8 cellular contexts compared by ENCODE assay signal in genomic region chr2:120343433-120344105, GRCh38. TPM values are rescaled to one million over a fixed set of nuclear protein-coding genes. Genes with fewer than 3 reads are reported as not detected.
DNase-seq lines count a peak whose midpoint lies in the region; ATAC-seq, FAIRE-seq and TF ChIP-seq lines count a peak whose summit lies in the region.

No MANE protein-coding gene starts in this region.

- peaks cover 82% of the 10 kb centered on the region for H3K27me3 Mint-ChIP-seq in mesothelial cell of epicardium (ENCODE audit: low read depth)

- no peak overlapping the region for H3K4me3 ChIP-seq in epithelial cell of esophagus (ENCODE audit: low read length)

- no peak for ATAC-seq in HG02884 (IDR thresholded peaks at IDR 0.05; ENCODE audit: unreplicated experiment)

- H3K27ac Mint-ChIP-seq in mesothelial cell of epicardium = no peak overlapping the region

- peaks cover 13% of the 10 kb centered on the region for H3K4me1 Mint-ChIP-seq in mesothelial cell of epicardium

- TF ChIP-seq CTCF in epithelial cell of esophagus (IDR thresholded peaks at IDR 0.05; ENCODE audit: insufficient read depth, low read depth, low read length, missing control alignments) (peak; percentile 63), mesothelial cell of epicardium (IDR thresholded peaks at IDR 0.05; ENCODE audit: unreplicated experiment) (peak; percentile 79)

- FAIRE-seq in H54 (lab: Jason Lieb, UNC) = no peak

- no peaks in the 10 kb centered on the region for H3K9me3 Mint-ChIP-seq in mesothelial cell of epicardium

- TF ChIP-seq POLR2A in H54 (IDR thresholded peaks at IDR 0.05; ENCODE audit: low read depth, low read length) = no peak

- no peaks in the 10 kb centered on the region for H3K36me3 Mint-ChIP-seq in mesothelial cell of epicardium

- DNase-seq in COLO829 (ENCODE audit: low spot score) = peak; percentile 35
- DNase-seq in H54 (ENCODE audit: insufficient read length, low spot score) = peak; percentile 79
- DNase-seq in NCI-H345 (lab: John Stamatoyannopoulos, UW) = peak; percentile 90
- DNase-seq in activated CD8-positive, alpha-beta memory T cell treated with anti-CD3 and anti-CD28 coated beads, Interleukin-2, amount 50 U/mL, for 48 hours = peak; percentile 83
- DNase-seq in epithelial cell of esophagus (ENCODE audit: low read depth) = peak; percentile 77
- peak; percentile 72 to 81 for DNase-seq in mesothelial cell of epicardium (ENCODE audit: low spot score in 2 of 2, unreplicated experiment in 2 of 2)
- DNase-seq in stimulated activated CD8-positive, alpha-beta memory T cell treated with anti-CD3 and anti-CD28 coated beads, Interleukin-15, amount 100 ng/mL, for 1 hour (ENCODE audit: low read depth) = peak; percentile 6

- peak overlapping the region; percentile 37 for H3K4me3 Mint-ChIP-seq in mesothelial cell of epicardium

RNA-seq across cellular contexts. Expression of gene INHBB, which starts 2.4 kb away (rescaled TPM):
- not detected in 3 replicates for total RNA-seq in mesothelial cell of epicardium

Comparison
In these comparisons a context has a peak if more than half of its experiments do, and no peak if none do; other contexts are left out.
1. DNase-seq: peak in every context shown above with its lines; median percentile 90 in NCI-H345; 83 in activated CD8-positive, alpha-beta memory T cell treated with anti-CD3 and anti-CD28 coated beads, Interleukin-2, amount 50 U/mL, for 48 hours; 79 in H54; 77 in epithelial cell of esophagus; 76 in mesothelial cell of epicardium; 35 in COLO829; 6 in stimulated activated CD8-positive, alpha-beta memory T cell treated with anti-CD3 and anti-CD28 coated beads, Interleukin-15, amount 100 ng/mL, for 1 hour.